Comparison of ENCODE assay signal across 8 cellular contexts in genomic region chr1:53061859-53062714, GRCh38. TPM values are rescaled to one million over a fixed set of nuclear protein-coding genes. Genes with fewer than 3 reads are reported as not detected.
DNase-seq lines count a peak whose midpoint lies in the region; ATAC-seq and TF ChIP-seq lines count a peak whose summit lies in the region.

TSS of gene PODN (plus strand) at chr1:53062213. CDS start at chr1:53069856, 7,643 bp downstream.

- POLR2A ChIA-PET in Caco-2 (lab: Charles Lee): no interaction called here

- H3K27ac ChIP-seq in SJSA1 (no peak within 1 kb of the TSS), neural progenitor cell (no peak within 1 kb of the TSS)

- peaks cover 5% of the 10 kb centered on the region for H3F3A ChIP-seq in neural progenitor cell (ENCODE audit: low read depth)

- H2AFZ ChIP-seq in neural progenitor cell (replicated peaks): peak within 1 kb of the TSS; percentile 60

- H3K36me3 Mint-ChIP-seq in Caco-2 (ENCODE audit: insufficient read depth, unreplicated experiment): no peaks in the 10 kb centered on the region
- H3K36me3 Mint-ChIP-seq in neural progenitor cell: no peaks in the 10 kb centered on the region

- TF ChIP-seq CTCF in Caco-2 (IDR thresholded peaks at IDR 0.05; ENCODE audit: insufficient read depth in 1 of 2, low read depth in 1 of 2, low read length in 1 of 2, severe bottlenecking in 1 of 2, unreplicated experiment in 1 of 2): no peak
- TF ChIP-seq CTCF in fibroblast of villous mesenchyme (IDR thresholded peaks at IDR 0.05; ENCODE audit: insufficient read depth, low read depth, low read length): no peak
- no peak for TF ChIP-seq CTCF in neural progenitor cell (IDR thresholded peaks at IDR 0.05)

- H3K9me3 ChIP-seq in Caco-2 (no peaks in the 10 kb centered on the region), SJSA1 (replicated peaks) (no peaks in the 10 kb centered on the region), neural progenitor cell (ENCODE audit: low read depth) (no peaks in the 10 kb centered on the region)

- H3K4me2 ChIP-seq in neural progenitor cell: peak within 1 kb of the TSS; percentile 95

- peaks cover 3% of the 10 kb centered on the region for H3K27me3 Mint-ChIP-seq in Caco-2 (ENCODE audit: insufficient read depth, unreplicated experiment)
- H3K27me3 Mint-ChIP-seq in neural progenitor cell (ENCODE audit: insufficient read depth, low read depth): peaks cover 45% of the 10 kb centered on the region

- DNase-seq in Caco-2 (no peak), SJSA1 (ENCODE audit: low read depth in 1 of 2, low spot score in 2 of 2) (peak in 1 of 2 experiments; percentile 48), fibroblast of villous mesenchyme (ENCODE audit: low read depth) (peak; percentile 50), neural progenitor cell (ENCODE audit: low spot score) (peak; percentile 64), putamen (ENCODE audit: low spot score) (no peak)

- no peak for ATAC-seq in HG03521 (IDR thresholded peaks at IDR 0.05; ENCODE audit: unreplicated experiment)
- ATAC-seq in HG03159 (IDR thresholded peaks at IDR 0.05; ENCODE audit: unreplicated experiment): no peak
- ATAC-seq in HG03460 (IDR thresholded peaks at IDR 0.05; ENCODE audit: unreplicated experiment): no peak

- no peaks in the 10 kb centered on the region for H3K27me3 ChIP-seq in Caco-2 (replicated peaks; ENCODE audit: control insufficient read depth, insufficient read depth, low read length)
- no peaks in the 10 kb centered on the region for H3K27me3 ChIP-seq in SJSA1 (replicated peaks)
- peaks cover 84% of the 10 kb centered on the region for H3K27me3 ChIP-seq in neural progenitor cell

- no peaks in the 10 kb centered on the region for H3K4me1 Mint-ChIP-seq in Caco-2 (ENCODE audit: low read depth, unreplicated experiment)
- peaks cover 13% of the 10 kb centered on the region for H3K4me1 Mint-ChIP-seq in neural progenitor cell

- CTCF ChIA-PET in Caco-2 (lab: Charles Lee): no interaction called here

- no peaks in the 10 kb centered on the region for H4K20me1 ChIP-seq in neural progenitor cell (ENCODE audit: low read depth)

- no TSS peak for BruUV-seq in Caco-2 (replicated peaks; lab: Mats Ljungman, UMichigan)

- no peak within 1 kb of the TSS for H3K4me3 Mint-ChIP-seq in Caco-2 (ENCODE audit: unreplicated experiment)
- H3K4me3 Mint-ChIP-seq in neural progenitor cell: peak within 1 kb of the TSS; percentile 83

- H3K36me3 ChIP-seq in Caco-2 (ENCODE audit: control insufficient read depth, insufficient read depth, low read length): no peaks in the 10 kb centered on the region
- H3K36me3 ChIP-seq in SJSA1: no peaks in the 10 kb centered on the region
- H3K36me3 ChIP-seq in neural progenitor cell: no peaks in the 10 kb centered on the region

- H3K4me3 ChIP-seq in Caco-2 (ENCODE audit: low read depth, low read length): peak within 1 kb of the TSS; percentile 12
- peak within 1 kb of the TSS; percentile 50 for H3K4me3 ChIP-seq in SJSA1
- peak within 1 kb of the TSS; percentile 79 for H3K4me3 ChIP-seq in fibroblast of villous mesenchyme (ENCODE audit: low read depth, low read length)
- peak within 1 kb of the TSS; percentile 66 for H3K4me3 ChIP-seq in neural progenitor cell

- H3K27ac Mint-ChIP-seq in Caco-2 (ENCODE audit: unreplicated experiment) (no peak within 1 kb of the TSS), neural progenitor cell (no peak within 1 kb of the TSS)

- no peak within 1 kb of the TSS for H3K9ac ChIP-seq in neural progenitor cell

- H3K9me3 Mint-ChIP-seq in Caco-2 (ENCODE audit: unreplicated experiment) (no peaks in the 10 kb centered on the region), neural progenitor cell (no peaks in the 10 kb centered on the region)

- H3K79me2 ChIP-seq in neural progenitor cell (ENCODE audit: low read depth): no peaks in the 10 kb centered on the region

- intact Hi-C loops in Caco-2 (cut with micrococcal nuclease; ENCODE audit: unreplicated experiment): no loop called here

- H3K4me1 ChIP-seq in Caco-2 (no peaks in the 10 kb centered on the region), SJSA1 (replicated peaks) (peaks cover 13% of the 10 kb centered on the region), neural progenitor cell (peaks cover 10% of the 10 kb centered on the region)

RNA-seq across cellular contexts. Expression of gene PODN, which starts in this region (rescaled TPM):
- total RNA-seq in Caco-2 (2022) (not detected in 2 replicates), fibroblast of villous mesenchyme (8.7 and 9.1 TPM in 2 replicates), neural progenitor cell (ENCODE audit: low replicate concordance) (0.09 TPM in 1 of 2 replicates, not detected in the other)
- total RNA-seq in SJSA1 (2014; rRNA removed; shearing (Covaris generic)): 1.3 and 4.1 TPM in 2 replicates

Comparison
In these comparisons a context has a peak if more than half of its experiments do, and no peak if none do; other contexts are left out.
1. Peak in DNase-seq, H3K4me3 ChIP-seq and H3K4me2 ChIP-seq in neural progenitor cell; RNA of the gene not detected or under 1 TPM.
2. H3K4me3 ChIP-seq: peak in every context shown above with its lines; median percentile 79 in fibroblast of villous mesenchyme; 66 in neural progenitor cell; 50 in SJSA1; 12 in Caco-2.